ENCODE assay signal across 20 cellular contexts in the genomic region with DNA sequence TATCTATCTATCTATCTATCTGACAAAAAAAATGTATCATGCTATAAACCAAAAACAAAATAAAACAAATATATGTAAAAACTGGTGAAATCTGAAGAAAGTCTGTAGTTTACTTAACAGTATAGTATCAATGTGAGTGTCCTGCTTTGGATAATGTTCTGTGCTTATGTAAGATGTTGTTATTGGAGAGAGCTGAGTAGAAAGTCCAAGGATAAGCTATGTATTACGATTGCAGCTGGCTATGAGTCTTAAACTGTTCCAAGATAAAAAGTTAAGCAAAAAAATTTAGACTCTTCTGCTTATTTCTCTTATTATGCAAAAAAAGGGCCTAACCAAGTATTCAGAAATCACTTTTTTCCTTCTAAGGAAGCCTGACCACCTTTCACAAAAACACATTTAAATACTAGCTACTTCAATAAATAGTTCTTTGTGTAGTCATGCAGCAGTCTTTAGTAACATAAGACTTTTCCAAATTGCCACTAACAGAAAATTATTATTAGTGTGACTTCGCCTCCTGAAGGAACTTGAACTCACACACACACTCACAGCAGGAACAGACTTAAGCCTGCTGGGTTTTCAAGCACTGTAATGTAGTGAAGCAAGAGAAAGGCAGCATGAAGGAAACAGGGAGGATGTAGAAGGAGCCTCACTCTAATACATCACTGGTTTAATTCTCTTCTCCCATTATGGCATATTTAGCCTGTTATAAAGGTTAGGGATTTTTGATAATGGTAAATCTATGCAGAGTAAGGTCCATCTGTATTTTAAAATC.
"Had no signal": no experiment of that assay in that cellular context is flagged by ENCODE, and none has a peak within 500 bp of the region (broad histone marks: within the 10 kb centered on the region; RNA-seq: fewer than 3 reads in every experiment).

No MANE protein-coding gene starts in this region.

- H3K4me3 ChIP-seq: breast epithelium, lower lobe of right lung, transverse colon, vagina had no signal

- ATAC-seq: activated CD8-positive, alpha-beta T cell treated with anti-CD3 and anti-CD28 coated beads, Interleukin-2, amount 10 ng/mL, durations not matched to agents 7 days and 5 days; activated T-cell treated with anti-CD3 and anti-CD28 coated beads, Interleukin-2, amount 50 U/mL, for 72 hours; effector memory CD8-positive, alpha-beta T cell; lower lobe of right lung; stimulated activated memory B cell treated with anti-CD40 and anti-IgM and Interleukin-4, amounts not matched to agents 10 μg/mL and 1 μg/mL and 100 μg/mL, for 72 hours had no signal

- DNase-seq: activated CD4-positive, alpha-beta T cell treated with anti-CD3 and anti-CD28 coated beads, Interleukin-2, amount 10 ng/mL, durations not matched to agents 24 days and 14 days; activated CD4-positive, CD25-positive, alpha-beta regulatory T cell; activated CD8-positive, alpha-beta memory T cell treated with anti-CD3 and anti-CD28 coated beads, Interleukin-2, amount 50 U/mL, for 4 hours; activated CD8-positive, alpha-beta T cell treated with anti-CD3 and anti-CD28 coated beads, Interleukin-2, amount 10 ng/mL, durations not matched to agents 7 days and 5 days; activated gamma-delta T cell; activated naive CD8-positive, alpha-beta T cell treated with anti-CD3 and anti-CD28 coated beads for 36 hours; activated T-cell treated with anti-CD3 and anti-CD28 coated beads, Interleukin-2, amount 50 U/mL, for 72 hours; anterior cingulate cortex; cerebellar nuclear complex; dermis blood vessel endothelial cell; effector memory CD8-positive, alpha-beta T cell; hypothalamus; immature natural killer cell; lower lobe of right lung; SW 1271; transverse colon had no signal

- H3K27me3 ChIP-seq: breast epithelium, transverse colon, vagina had no signal

- H3K4me1 ChIP-seq: breast epithelium, lower lobe of right lung, transverse colon, vagina had no signal

- H3K27ac ChIP-seq: breast epithelium, epithelial cell of prostate, lower lobe of right lung, transverse colon, vagina had no signal

- H3K36me3 ChIP-seq: breast epithelium, lower lobe of right lung, transverse colon, vagina had no signal

- H3K9me3 ChIP-seq: breast epithelium, lower lobe of right lung, vagina had no signal
